ENCODE assay signal across 8 cellular contexts in the genomic region with DNA sequence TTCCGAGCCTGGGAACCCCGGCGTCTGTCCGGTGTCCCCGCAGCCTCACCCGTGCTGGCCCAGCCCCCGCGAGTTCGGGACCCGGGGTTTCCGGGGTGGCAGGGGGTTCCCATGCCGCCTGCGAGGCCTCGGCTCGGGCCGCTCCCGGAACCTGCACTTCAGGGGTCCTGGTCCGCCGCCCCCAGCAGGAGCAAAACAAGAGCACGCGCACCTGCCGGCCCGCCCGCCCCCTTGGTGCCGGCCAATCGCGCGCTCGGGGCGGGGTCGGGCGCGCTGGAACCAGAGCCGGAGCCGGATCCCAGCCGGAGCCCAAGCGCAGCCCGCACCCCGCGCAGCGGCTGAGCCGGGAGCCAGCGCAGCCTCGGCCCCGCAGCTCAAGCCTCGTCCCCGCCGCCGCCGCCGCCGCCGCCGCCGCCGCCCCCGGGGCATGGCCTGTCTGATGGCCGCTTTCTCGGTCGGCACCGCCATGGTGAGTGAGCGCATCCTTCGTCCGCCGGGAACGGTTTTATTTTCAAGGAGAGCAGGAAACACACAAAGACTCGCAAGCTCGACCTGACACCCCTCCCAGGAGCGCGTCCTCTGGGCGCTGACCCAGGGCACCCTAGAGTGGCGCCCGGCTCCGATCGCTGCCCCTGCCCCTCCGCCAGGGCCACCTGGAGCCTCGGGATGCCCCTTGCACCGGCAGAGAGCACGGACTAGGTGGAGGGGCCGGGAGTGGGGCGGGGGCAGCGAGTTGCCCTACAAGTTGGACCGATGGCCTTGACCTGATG. TPM values are rescaled to one million over a fixed set of nuclear protein-coding genes. Genes with fewer than 3 reads are reported as not detected.
DNase-seq lines count a peak whose midpoint lies in the region; ATAC-seq and TF ChIP-seq lines count a peak whose summit lies in the region.

TSS of gene ABCG1 (plus strand) at position 305 of the 770 bp plus-strand sequence. CDS start at position 428, 123 bp downstream.

- peak; percentile 72 to 82 for ATAC-seq in activated T-cell treated with anti-CD3 and anti-CD28 coated beads, Interleukin-2, amount 50 U/mL, for 4 hours
- ATAC-seq in naive B cell (ENCODE audit: low read depth in 2 of 2): peak; percentile 53 to 61
- ATAC-seq in GM21825 (IDR thresholded peaks at IDR 0.05; ENCODE audit: unreplicated experiment): no peak

- no CpG with 5 or more reads among the region's 83 CpGs for WGBS in esophagus squamous epithelium, 2 donors
- whole genome bisulfite sequencing in tibial nerve, 2 donors: 1% methylated on average over 30 to 32 of the region's 83 CpGs

- H3K4me3 ChIP-seq in GM12864 (ENCODE audit: low read depth, low read length) (peak within 1 kb of the TSS; percentile 58), esophagus squamous epithelium (peak within 1 kb of the TSS; percentile 35 to 81 (median 62)), tibial nerve (peak within 1 kb of the TSS; percentile 36 to 73 (median 62))

- peak within 1 kb of the TSS; percentile 93 for H3K4me3 Mint-ChIP-seq in activated T-cell treated with anti-CD3 and anti-CD28 coated beads, Interleukin-2, amount 50 U/mL, for 4 hours
- peak within 1 kb of the TSS; percentile 81 to 97 (median 95) for H3K4me3 Mint-ChIP-seq in naive B cell

- H3K4me1 ChIP-seq in esophagus squamous epithelium (peaks cover 21 to 51% (median 30%) of the 10 kb centered on the region in 3 donors), tibial nerve (peaks cover 0 to 43% (median 11%) of the 10 kb centered on the region in 4 donors)

- no peak for TF ChIP-seq EP300 in tibial nerve (IDR thresholded peaks at IDR 0.05)

- H3K36me3 ChIP-seq in esophagus squamous epithelium (no peaks in the 10 kb centered on the region), tibial nerve (no peaks in the 10 kb centered on the region)

- peaks cover 3% of the 10 kb centered on the region for H3K36me3 Mint-ChIP-seq in activated T-cell treated with anti-CD3 and anti-CD28 coated beads, Interleukin-2, amount 50 U/mL, for 4 hours (ENCODE audit: insufficient read depth)
- H3K36me3 Mint-ChIP-seq in naive B cell: peaks cover 0 to 16% of the 10 kb centered on the region in 2 donors

- DNase-seq in GM12864 (ENCODE audit: low read depth): no peak
- DNase-seq in NCI-H2107 treated with DMSO at 0.1 percent for 48 hours (lab: John Stamatoyannopoulos, UW; ENCODE audit: unreplicated experiment): peak; percentile 30
- DNase-seq in activated T-cell treated with anti-CD3 and anti-CD28 coated beads, Interleukin-2, amount 50 U/mL, for 4 hours: peak; percentile 29
- DNase-seq in esophagus squamous epithelium (lab: John Stamatoyannopoulos, UW): no peak
- DNase-seq in naive B cell: peak; percentile 79
- DNase-seq in tibial nerve (ENCODE audit: low spot score in 2 of 2): no peak
- no peak for DNase-seq in COLO829 (ENCODE audit: low spot score)

- H3K9me3 ChIP-seq in esophagus squamous epithelium (no peaks in the 10 kb centered on the region), tibial nerve (no peaks in the 10 kb centered on the region)

- H3K9me3 Mint-ChIP-seq in activated T-cell treated with anti-CD3 and anti-CD28 coated beads, Interleukin-2, amount 50 U/mL, for 4 hours: peaks cover 5% of the 10 kb centered on the region
- peaks cover 0 to 11% (median 3%) of the 10 kb centered on the region in 7 donors for H3K9me3 Mint-ChIP-seq in naive B cell

- intact Hi-C loops in esophagus squamous epithelium (cut with DNase I): no loop called here

- TF ChIP-seq CTCF in GM12864 (IDR thresholded peaks at IDR 0.05; ENCODE audit: low read depth, low read length, missing control alignments): no peak
- no peak for TF ChIP-seq CTCF in esophagus squamous epithelium (IDR thresholded peaks at IDR 0.05)
- TF ChIP-seq CTCF in tibial nerve (IDR thresholded peaks at IDR 0.05): no peak

- peaks cover 25% of the 10 kb centered on the region for H3K4me1 Mint-ChIP-seq in activated T-cell treated with anti-CD3 and anti-CD28 coated beads, Interleukin-2, amount 50 U/mL, for 4 hours (ENCODE audit: low read depth)
- H3K4me1 Mint-ChIP-seq in naive B cell: peaks cover 26 to 52% (median 41%) of the 10 kb centered on the region in 3 donors

- H3K27ac Mint-ChIP-seq in naive B cell: peak within 1 kb of the TSS; percentile 85 to 97 (median 96)

- H3K27me3 ChIP-seq in esophagus squamous epithelium: peaks cover 0 to 86% (median 0%) of the 10 kb centered on the region in 4 donors
- H3K27me3 ChIP-seq in tibial nerve: peaks cover 0 to 28% of the 10 kb centered on the region in 2 donors

- TF ChIP-seq POLR2A in esophagus squamous epithelium (IDR thresholded peaks at IDR 0.05) (peak in 2 of 4 donors; percentile 72 to 80), tibial nerve (IDR thresholded peaks at IDR 0.05) (peak in 1 of 2 donors; percentile 62)

- H3K27ac ChIP-seq in esophagus squamous epithelium (peak within 1 kb of the TSS; percentile 61 to 86 (median 78)), tibial nerve (peak within 1 kb of the TSS; percentile 18 to 87 (median 68))

- H3K27me3 Mint-ChIP-seq in activated T-cell treated with anti-CD3 and anti-CD28 coated beads, Interleukin-2, amount 50 U/mL, for 4 hours (ENCODE audit: low read depth): no peaks in the 10 kb centered on the region
- H3K27me3 Mint-ChIP-seq in naive B cell: peaks cover 0 to 5% (median 0%) of the 10 kb centered on the region in 3 donors

RNA-seq across cellular contexts. Expression of gene ABCG1, which starts in this region (rescaled TPM):
- 1 to 10 TPM in 2 of 3 donors, under 1 TPM in 1; 0.79 to 1.8 (median 1.7) TPM for total RNA-seq in activated T-cell treated with anti-CD3 and anti-CD28 coated beads, Interleukin-2, amount 50 U/mL, for 4 hours
- total RNA-seq in esophagus squamous epithelium: 10 to 100 TPM in 1 of 4 donors, 1 to 10 TPM in 3; 2.6 to 10.9 (median 3.7) TPM
- 10 to 100 TPM; 20.7 to 34.3 (median 25.1) TPM for polyA plus RNA-seq in naive B cell (ENCODE audit: low read depth in 6 of 6)
- total RNA-seq in tibial nerve: 10 to 100 TPM; 10.5 to 32.8 (median 18.6) TPM

Comparison
In these comparisons a context has a peak if more than half of its experiments do, and no peak if none do; other contexts are left out.
1. DNase-seq: peak in NCI-H2107 treated with DMSO at 0.1 percent for 48 hours (single experiment), activated T-cell treated with anti-CD3 and anti-CD28 coated beads, Interleukin-2, amount 50 U/mL, for 4 hours (single experiment) and naive B cell (single experiment); none in GM12864 (single experiment), esophagus squamous epithelium (single experiment), tibial nerve (0 of 2) and COLO829 (single experiment).
2. Peak in every context shown above with its lines, with median percentiles within 50 percentile points of each other: H3K4me3 ChIP-seq.